In genomic region chr1:1826356-1827088, GRCh38 we compare ENCODE assay signal across 14 cellular contexts. TPM values are rescaled to one million over a fixed set of nuclear protein-coding genes. Genes with fewer than 3 reads are reported as not detected.
DNase-seq lines count a peak whose midpoint lies in the region; ATAC-seq and TF ChIP-seq lines count a peak whose summit lies in the region.
"Had no signal": no experiment of that assay in that cellular context is flagged by ENCODE, and none has a peak within 500 bp of the region (broad histone marks: within the 10 kb centered on the region; RNA-seq: fewer than 3 reads in every experiment).

No MANE protein-coding gene starts in this region.

- peak overlapping the region in 1 of 7 donors; percentile 49 for H3K4me3 Mint-ChIP-seq in CD8-positive, alpha-beta memory T cell
- H3K4me3 Mint-ChIP-seq in effector memory CD8-positive, alpha-beta T cell = no peak overlapping the region
- H3K4me3 Mint-ChIP-seq in nephron progenitor cell = no peak overlapping the region

- no peak for ATAC-seq in effector memory CD8-positive, alpha-beta T cell (replicated peaks)
- no peak for ATAC-seq in HG03175 (IDR thresholded peaks at IDR 0.05; ENCODE audit: unreplicated experiment)

- CTCF ChIA-PET in CD8-positive, alpha-beta memory T cell (lab: Charles Lee) = no interaction called here

- no peaks in the 10 kb centered on the region for H3K4me1 ChIP-seq in CD8-positive, alpha-beta memory T cell (ENCODE audit: insufficient read depth, low read length)
- H3K4me1 ChIP-seq in esophagus muscularis mucosa = peaks cover 5 to 22% (median 18%) of the 10 kb centered on the region in 4 donors

- H3K27ac ChIP-seq in CD8-positive, alpha-beta memory T cell (ENCODE audit: low read depth, low read length) = no peak overlapping the region
- no peak overlapping the region for H3K27ac ChIP-seq in esophagus muscularis mucosa (replicated peaks in 1 of 4)

- WGBS in esophagus muscularis mucosa = 84% methylated on average over 9 of the region's 9 CpGs

- no peak for TF ChIP-seq POLR2A in esophagus muscularis mucosa (IDR thresholded peaks at IDR 0.05; ENCODE audit: low read depth)

- H3K27me3 Mint-ChIP-seq in CD8-positive, alpha-beta memory T cell = peaks cover 0 to 1% of the 10 kb centered on the region in 2 donors
- H3K27me3 Mint-ChIP-seq in effector memory CD8-positive, alpha-beta T cell = no peaks in the 10 kb centered on the region
- H3K27me3 Mint-ChIP-seq in nephron progenitor cell (ENCODE audit: low read depth, poor library complexity) = peaks cover 2% of the 10 kb centered on the region

- no peak overlapping the region for H3K4me3 ChIP-seq in CD8-positive, alpha-beta memory T cell (ENCODE audit: low read length)
- H3K4me3 ChIP-seq in esophagus muscularis mucosa = no peak overlapping the region

- POLR2A ChIA-PET in CD8-positive, alpha-beta memory T cell (lab: Charles Lee) = no interaction called here

- TF ChIP-seq EP300 in esophagus muscularis mucosa (IDR thresholded peaks at IDR 0.05) = no peak

- peaks cover 11% of the 10 kb centered on the region for H3K36me3 ChIP-seq in CD8-positive, alpha-beta memory T cell (ENCODE audit: insufficient read depth, low read length)
- peaks cover 0 to 43% (median 32%) of the 10 kb centered on the region in 4 donors for H3K36me3 ChIP-seq in esophagus muscularis mucosa

- H3K27me3 ChIP-seq in CD8-positive, alpha-beta memory T cell (ENCODE audit: insufficient read depth, low read length, poor library complexity, severe bottlenecking) = no peaks in the 10 kb centered on the region
- no peaks in the 10 kb centered on the region for H3K27me3 ChIP-seq in esophagus muscularis mucosa

- H3K9me3 Mint-ChIP-seq in CD8-positive, alpha-beta memory T cell = no peaks in the 10 kb centered on the region
- H3K9me3 Mint-ChIP-seq in effector memory CD8-positive, alpha-beta T cell = no peaks in the 10 kb centered on the region
- H3K9me3 Mint-ChIP-seq in nephron progenitor cell = no peaks in the 10 kb centered on the region

- no peaks in the 10 kb centered on the region for H3K9me3 ChIP-seq in CD8-positive, alpha-beta memory T cell (ENCODE audit: low read length)
- H3K9me3 ChIP-seq in esophagus muscularis mucosa = no peaks in the 10 kb centered on the region

- no peak for DNase-seq in CD8-positive, alpha-beta memory T cell
- peak; percentile 59 for DNase-seq in NCI-H1436 (lab: John Stamatoyannopoulos, UW)
- DNase-seq in effector memory CD8-positive, alpha-beta T cell = no peak
- no peak for DNase-seq in nephron progenitor cell
- DNase-seq in iPS-NIHi11 (ENCODE audit: low spot score) = no peak
- no peak for DNase-seq in esophagus muscularis mucosa (ENCODE audit: extremely low spot score)
- no peak for DNase-seq in NCI-H69 (lab: John Stamatoyannopoulos, UW)
- DNase-seq: activated effector memory CD4-positive, alpha-beta T cell treated with anti-CD3 and anti-CD28 coated beads, Interleukin-2, amount 50 U/mL, for 16 hours; effector CD8-positive, alpha-beta T cell; GOT3; MV-4-11; posterior cingulate gyrus; T-helper 9 cell had no signal

- intact Hi-C loops in esophagus muscularis mucosa (cut with DNase I) = no loop called here

- H3K36me3 Mint-ChIP-seq in CD8-positive, alpha-beta memory T cell = peaks cover 0 to 50% (median 12%) of the 10 kb centered on the region in 3 donors
- peaks cover 76% of the 10 kb centered on the region for H3K36me3 Mint-ChIP-seq in effector memory CD8-positive, alpha-beta T cell (ENCODE audit: insufficient read depth)
- peaks cover 73% of the 10 kb centered on the region for H3K36me3 Mint-ChIP-seq in nephron progenitor cell (ENCODE audit: low read depth)

- peaks cover 27 to 53% (median 38%) of the 10 kb centered on the region in 3 donors for H3K4me1 Mint-ChIP-seq in CD8-positive, alpha-beta memory T cell
- H3K4me1 Mint-ChIP-seq in effector memory CD8-positive, alpha-beta T cell (ENCODE audit: low read depth in 2 of 2) = peaks cover 20 to 30% of the 10 kb centered on the region in 2 donors
- H3K4me1 Mint-ChIP-seq in nephron progenitor cell = peaks cover 33% of the 10 kb centered on the region

- TF ChIP-seq CTCF in nephron progenitor cell (IDR thresholded peaks at IDR 0.05) = no peak
- no peak for TF ChIP-seq CTCF in esophagus muscularis mucosa (IDR thresholded peaks at IDR 0.05)

- peak overlapping the region in 6 of 8 donors; percentile 8 to 78 (median 45) for H3K27ac Mint-ChIP-seq in CD8-positive, alpha-beta memory T cell
- peak overlapping the region; percentile 46 to 92 for H3K27ac Mint-ChIP-seq in effector memory CD8-positive, alpha-beta T cell
- peak overlapping the region; percentile 97 for H3K27ac Mint-ChIP-seq in nephron progenitor cell

RNA-seq across cellular contexts. Expression of gene NADK, which starts 48.3 kb away (rescaled TPM):
- total RNA-seq in CD8-positive, alpha-beta memory T cell = 10 to 100 TPM; 75.4 to 77.0 TPM
- polyA plus RNA-seq in CD8-positive, alpha-beta memory T cell = 29.9 TPM
- total RNA-seq in esophagus muscularis mucosa = 100 to 1,000 TPM in 1 of 4 donors, 10 to 100 TPM in 3; 66.4 to 119 (median 82.7) TPM

Comparison
In these comparisons a context has a peak if more than half of its experiments do, and no peak if none do; other contexts are left out.
1. H3K27ac Mint-ChIP-seq: peak in every context shown above with its lines; median percentile 97 in nephron progenitor cell; 69 in effector memory CD8-positive, alpha-beta T cell; 45 in CD8-positive, alpha-beta memory T cell.